22 cellular contexts compared by ENCODE assay signal in the genomic region with DNA sequence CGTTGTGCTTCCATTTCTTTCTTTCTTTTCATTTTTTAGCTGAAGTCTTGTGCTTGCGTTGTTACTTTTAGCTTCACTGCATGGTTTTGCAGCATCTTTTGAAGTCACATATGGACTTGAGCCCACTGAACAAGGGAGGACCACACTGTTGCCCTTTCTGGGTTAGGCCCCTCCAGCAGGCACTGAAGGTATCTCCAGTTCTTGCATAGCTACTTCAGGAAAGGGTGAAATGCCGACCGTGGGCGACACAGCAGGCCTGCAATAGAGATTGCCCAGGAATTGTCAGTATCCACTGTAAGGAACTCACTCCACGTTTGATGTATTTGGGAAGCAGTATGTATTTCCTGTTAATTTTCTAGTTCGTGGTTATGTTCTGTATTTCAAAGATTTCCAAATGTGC.
DNase-seq lines count a peak whose midpoint lies in the region; FAIRE-seq and TF ChIP-seq lines count a peak whose summit lies in the region.
"Had no signal": no experiment of that assay in that cellular context is flagged by ENCODE, and none has a peak within 500 bp of the region (broad histone marks: within the 10 kb centered on the region; RNA-seq: fewer than 3 reads in every experiment).

No MANE protein-coding gene starts in this region.

- H2BK15ac ChIP-seq in H1 (ENCODE audit: low read length): no peak overlapping the region

- no peak overlapping the region for H4K8ac ChIP-seq in H1 (ENCODE audit: extremely low read depth, insufficient read depth, low read length)

- intact Hi-C loops in vagina (cut with DNase I): no loop called here

- TF ChIP-seq CTCF in H1 (IDR thresholded peaks at IDR 0.05; ENCODE audit: control extremely low read depth in 1 of 3, insufficient read depth in 1 of 3, low read depth in 1 of 3, low read length in 3 of 3) (no peak), vagina (IDR thresholded peaks at IDR 0.05) (no peak), D721Med (IDR thresholded peaks at IDR 0.05; ENCODE audit: insufficient read depth, missing control alignments) (no peak)

- no peak overlapping the region for H3K23ac ChIP-seq in H1 (ENCODE audit: insufficient read length)

- H3K4me3 ChIP-seq in H1 (ENCODE audit: extremely low read depth in 1 of 4, insufficient read depth in 2 of 4, low read depth in 3 of 4, low read length in 4 of 4) (no peak overlapping the region), vagina (no peak overlapping the region), SJCRH30 (no peak overlapping the region)
- H3K4me3 ChIP-seq: BLaER1 had no signal

- H3K23me2 ChIP-seq in H1 (ENCODE audit: low read depth, low read length): no peaks in the 10 kb centered on the region

- no peak overlapping the region for H3K14ac ChIP-seq in H1 (ENCODE audit: insufficient read length)

- no peak overlapping the region for H3K27ac ChIP-seq in H1 (ENCODE audit: low read depth, low read length)
- H3K27ac ChIP-seq in vagina: no peak overlapping the region
- H3K27ac ChIP-seq in SJCRH30: no peak overlapping the region
- H3K27ac ChIP-seq: 22Rv1, BLaER1, C4-2B had no signal

- 83% methylated on average over 7 of the region's 7 CpGs; no CpG with 5 or more reads in 1 of the 2 experiments for WGBS in H1 (ENCODE audit: extremely low coverage in 1 of 2, insufficient coverage in 1 of 2, insufficient read length in 1 of 2, insufficient replicate concordance in 2 of 2, low coverage in 1 of 2, low lambda C conversion rate in 2 of 2, missing lambda C conversion rate in 1 of 2), 2 experiments

- FAIRE-seq in H1 (lab: Jason Lieb, UNC) (no peak), D721Med (lab: Jason Lieb, UNC) (no peak)
- FAIRE-seq: A204.1, GM12891, GM18507 had no signal

- H2BK12ac ChIP-seq in H1 (ENCODE audit: low read depth, low read length): no peak overlapping the region

- H2BK5ac ChIP-seq in H1 (ENCODE audit: low read depth, low read length): no peak overlapping the region

- H3K9ac ChIP-seq in H1 (replicated peaks in 1 of 4; ENCODE audit: extremely low read depth in 1 of 4, low read depth in 3 of 4, low read length in 3 of 4): no peak overlapping the region
- H3K9ac ChIP-seq: BLaER1 had no signal

- no peaks in the 10 kb centered on the region for H3K36me3 ChIP-seq in H1 (ENCODE audit: control insufficient read depth in 2 of 4, insufficient read depth in 4 of 4, low read length in 3 of 4)
- no peaks in the 10 kb centered on the region for H3K36me3 ChIP-seq in vagina
- no peaks in the 10 kb centered on the region for H3K36me3 ChIP-seq in SJCRH30
- H3K36me3 ChIP-seq: BLaER1 had no signal

- H3K4me2 ChIP-seq in H1 (ENCODE audit: insufficient read depth in 1 of 2, low read depth in 2 of 2, low read length in 2 of 2): no peak overlapping the region
- H3K4me2 ChIP-seq: BLaER1 had no signal

- peak overlapping the region; percentile 72; the same call in 1 of the 2 replicates for H2AFZ ChIP-seq in H1 (ENCODE audit: low read length)

- no peak overlapping the region for H4K91ac ChIP-seq in H1 (replicated peaks; ENCODE audit: insufficient read length, low read length)

- TF ChIP-seq POLR2A in H1 (IDR thresholded peaks at IDR 0.05; ENCODE audit: control extremely low read depth in 1 of 2, low read depth in 2 of 2, low read length in 2 of 2) (no peak), vagina (IDR thresholded peaks at IDR 0.05) (no peak)

- no peaks in the 10 kb centered on the region for H3K27me3 ChIP-seq in H1 (replicated peaks in 1 of 4; ENCODE audit: control insufficient read depth in 3 of 4, extremely low read depth in 1 of 4, insufficient read depth in 3 of 4, low read length in 3 of 4)
- H3K27me3 ChIP-seq in vagina: no peaks in the 10 kb centered on the region
- H3K27me3 ChIP-seq in SJCRH30: no peaks in the 10 kb centered on the region
- H3K27me3 ChIP-seq: BLaER1 had no signal

- no peak overlapping the region for H3K56ac ChIP-seq in H1 (replicated peaks; ENCODE audit: insufficient read length, low read depth, low read length)

- no peak overlapping the region for H2AK5ac ChIP-seq in H1 (ENCODE audit: low read depth, low read length)

- no peak overlapping the region for H2BK120ac ChIP-seq in H1 (replicated peaks; ENCODE audit: low read depth, low read length)

- H3K9me3 ChIP-seq in H1 (ENCODE audit: insufficient read depth in 2 of 2, low read depth in 1 of 2, low read length in 1 of 2): peaks cover 0 to 2% of the 10 kb centered on the region in 2 experiments; a peak in 1 of 4 replicates
- peaks cover 13% of the 10 kb centered on the region for H3K9me3 ChIP-seq in vagina
- H3K9me3 ChIP-seq in SJCRH30 (replicated peaks): no peaks in the 10 kb centered on the region

- TF ChIP-seq RAD21 in H1 (IDR thresholded peaks at IDR 0.05 in 1 of 2, conservative IDR thresholded peaks at IDR 0.05 in 1 of 2; ENCODE audit: low read depth in 2 of 2, low read length in 2 of 2): no peak

- no peaks in the 10 kb centered on the region for H3K4me1 ChIP-seq in H1 (replicated peaks in 1 of 4; ENCODE audit: control insufficient read depth in 3 of 4, insufficient read depth in 4 of 4, low read length in 3 of 4)
- H3K4me1 ChIP-seq in vagina: no peaks in the 10 kb centered on the region
- H3K4me1 ChIP-seq in SJCRH30: no peaks in the 10 kb centered on the region

- no peaks in the 10 kb centered on the region for H3K79me2 ChIP-seq in H1 (ENCODE audit: control insufficient read depth in 1 of 2, insufficient read depth in 2 of 2, low read length in 2 of 2)

- H3K18ac ChIP-seq in H1 (ENCODE audit: extremely low read depth, low read length): no peak overlapping the region

- CTCF ChIA-PET in H1 (lab: Charles Lee; ENCODE audit: partially characterized antibody): interaction anchor here (0.8 to 1.6 kb wide), 6 partner anchors 21 to 228 kb away, joined by 3 to 8 read pairs (median 4); no protein-coding TSS in a partner anchor

- no peak overlapping the region for H3K4ac ChIP-seq in H1 (replicated peaks; ENCODE audit: insufficient read length, low read depth, low read length)

- H2BK20ac ChIP-seq in H1 (ENCODE audit: low read length): no peak overlapping the region

- peak; percentile 19 for DNase-seq in activated CD8-positive, alpha-beta memory T cell treated with anti-CD3 and anti-CD28 coated beads for 24 hours
- no peak for DNase-seq in activated CD8-positive, alpha-beta memory T cell treated with anti-CD3 and anti-CD28 coated beads, Interleukin-2, amount 50 U/mL, for 48 hours
- DNase-seq in H1 (ENCODE audit: low read depth in 1 of 2, low spot score in 2 of 2) (peak in 1 of 2 experiments; percentile 39), islet precursor cell (peak; percentile 21), vagina (ENCODE audit: extremely low spot score in 2 of 2) (peak; percentile 16 to 29), SJCRH30 (no peak), D721Med (ENCODE audit: insufficient read length, low spot score) (no peak), NCI-H2081 (lab: John Stamatoyannopoulos, UW) (no peak)
- DNase-seq: CD4-positive, CD25-positive, alpha-beta regulatory T cell; CD8-positive, alpha-beta memory T cell; DMS53; DMS79 treated with DMSO at 0.1 percent for 48 hours; GF-D8; GOT3; H7; HCEC 1CT had no signal

- no peak overlapping the region for H4K5ac ChIP-seq in H1 (ENCODE audit: insufficient read length, low read depth, low read length)

- TF ChIP-seq EP300 in H1 (IDR thresholded peaks at IDR 0.05; ENCODE audit: borderline replicate concordance in 1 of 2, low read depth in 2 of 2, low read length in 2 of 2): no peak

- no peaks in the 10 kb centered on the region for H4K20me1 ChIP-seq in H1 (replicated peaks in 1 of 2; ENCODE audit: control insufficient read depth in 1 of 2, insufficient read depth in 2 of 2, low read length in 2 of 2)
- H4K20me1 ChIP-seq: BLaER1 had no signal

- H3K79me1 ChIP-seq in H1 (ENCODE audit: low read depth, low read length): no peaks in the 10 kb centered on the region

- POLR2A ChIA-PET in H1 (lab: Charles Lee; ENCODE audit: partially characterized antibody): no interaction called here

TF ChIP-seq in H1, 55 proteins besides CTCF, POLR2A, EP300 and RAD21:
- no peak for TF ChIP-seq SIX5 (IDR thresholded peaks at IDR 0.05; ENCODE audit: low read depth, low read length)
- TF ChIP-seq SP1 (IDR thresholded peaks at IDR 0.05; ENCODE audit: low read depth, low read length): no peak
- TF ChIP-seq TAF7 (optimal IDR thresholded peaks at IDR 0.05; ENCODE audit: borderline replicate concordance, low read depth, low read length): no peak
- TF ChIP-seq CBX8 (IDR thresholded peaks at IDR 0.05; ENCODE audit: borderline replicate concordance, low read depth, low read length): no peak
- TF ChIP-seq, protein P1, sequence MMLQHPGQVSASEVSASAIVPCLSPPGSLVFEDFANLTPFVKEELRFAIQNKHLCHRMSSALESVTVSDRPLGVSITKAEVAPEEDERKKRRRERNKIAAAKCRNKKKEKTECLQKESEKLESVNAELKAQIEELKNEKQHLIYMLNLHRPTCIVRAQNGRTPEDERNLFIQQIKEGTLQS (IDR thresholded peaks at IDR 0.05; ENCODE audit: insufficient read depth, low read depth, low read length): no peak
- TF ChIP-seq BRCA1 (IDR thresholded peaks at IDR 0.05; ENCODE audit: low read depth, low read length): no peak
- no peak for TF ChIP-seq TAF1 (IDR thresholded peaks at IDR 0.05; ENCODE audit: low read depth, low read length)
- TF ChIP-seq CREB1 (IDR thresholded peaks at IDR 0.05): no peak
- TF ChIP-seq YY1 (IDR thresholded peaks at IDR 0.05; ENCODE audit: low read depth, low read length): no peak
- no peak for TF ChIP-seq HDAC6 (IDR thresholded peaks at IDR 0.05; ENCODE audit: low read depth, low read length)
- no peak for TF ChIP-seq RNF2 (IDR thresholded peaks at IDR 0.05; ENCODE audit: borderline replicate concordance, low read depth, low read length, missing control alignments, poor library complexity, severe bottlenecking)
- TF ChIP-seq KDM5A (IDR thresholded peaks at IDR 0.05; ENCODE audit: low read length): no peak
- no peak for TF ChIP-seq SIN3A (conservative IDR thresholded peaks at IDR 0.05 in 1 of 2, IDR thresholded peaks at IDR 0.05 in 1 of 2; ENCODE audit: low read depth in 1 of 2, low read length in 2 of 2)
- TF ChIP-seq NANOG (IDR thresholded peaks at IDR 0.05; ENCODE audit: insufficient read depth, low read depth, low read length, poor library complexity, severe bottlenecking): no peak
- TF ChIP-seq CBX5 (IDR thresholded peaks at IDR 0.05; ENCODE audit: low read depth, low read length): no peak
- TF ChIP-seq TEAD4 (IDR thresholded peaks at IDR 0.05; ENCODE audit: low read depth, low read length): no peak
- no peak for TF ChIP-seq CHD1 (IDR thresholded peaks at IDR 0.05; ENCODE audit: low read depth, low read length)
- TF ChIP-seq SP4 (IDR thresholded peaks at IDR 0.05; ENCODE audit: low read length): no peak

Comparison
In these comparisons a context has a peak if more than half of its experiments do, and no peak if none do; other contexts are left out.
1. DNase-seq: peak in activated CD8-positive, alpha-beta memory T cell treated with anti-CD3 and anti-CD28 coated beads for 24 hours (single experiment), islet precursor cell (single experiment) and vagina (2 of 2); none in activated CD8-positive, alpha-beta memory T cell treated with anti-CD3 and anti-CD28 coated beads, Interleukin-2, amount 50 U/mL, for 48 hours (single experiment), SJCRH30 (0 of 2), D721Med (single experiment) and NCI-H2081 (0 of 2).